8 cellular contexts compared by ENCODE assay signal in genomic region chr11:125110506-125110905, GRCh38. TPM values are rescaled to one million over a fixed set of nuclear protein-coding genes. Genes with fewer than 3 reads are reported as not detected.
DNase-seq lines count a peak whose midpoint lies in the region; ATAC-seq lines count a peak whose summit lies in the region.

No MANE protein-coding gene starts in this region.

- peaks cover 5% of the 10 kb centered on the region for H3K79me2 ChIP-seq in ACC112 (ENCODE audit: control insufficient read depth, insufficient read depth, low read length, unreplicated experiment)

- no peak overlapping the region for H2BK5ac ChIP-seq in mesenchymal stem cell (ENCODE audit: low read depth, low read length, poor library complexity, severe bottlenecking)

- H3K4me3 ChIP-seq in ACC112 (ENCODE audit: low read depth, low read length) = peak overlapping the region; percentile 89
- H3K4me3 ChIP-seq in H7 (ENCODE audit: insufficient read depth, low read depth, low read length) = peak overlapping the region; percentile 81
- H3K4me3 ChIP-seq in mesenchymal stem cell (ENCODE audit: insufficient read depth in 1 of 2, low read depth in 1 of 2, low read length in 2 of 2) = peak overlapping the region in 1 of 2 experiments; percentile 90

- peaks cover 5% of the 10 kb centered on the region for H3K4me1 ChIP-seq in ACC112 (ENCODE audit: control insufficient read depth, insufficient read depth, low read length, unreplicated experiment)
- peaks cover 2% of the 10 kb centered on the region for H3K4me1 ChIP-seq in mesenchymal stem cell (ENCODE audit: control insufficient read depth, insufficient read depth, low read depth, low read length)

- no peak overlapping the region for H3K18ac ChIP-seq in mesenchymal stem cell (ENCODE audit: low read depth in 1 of 2, low read length in 2 of 2)

- no peaks in the 10 kb centered on the region for H3K36me3 ChIP-seq in ACC112 (ENCODE audit: insufficient read depth, low read length)
- H3K36me3 ChIP-seq in H7 (replicated peaks; ENCODE audit: control insufficient read depth, insufficient read depth, low read length) = peaks cover 1% of the 10 kb centered on the region; the same call in 1 of the 2 replicates
- no peaks in the 10 kb centered on the region for H3K36me3 ChIP-seq in mesenchymal stem cell (ENCODE audit: control insufficient read depth in 1 of 2, insufficient read depth in 2 of 2, low read depth in 1 of 2, low read length in 2 of 2)

- no peak overlapping the region for H3K23ac ChIP-seq in mesenchymal stem cell (ENCODE audit: low read length in 2 of 2)

- peaks cover 7% of the 10 kb centered on the region for H3K9me3 Mint-ChIP-seq in activated naive CD8-positive, alpha-beta T cell treated with anti-CD3 and anti-CD28 coated beads for 36 hours

- H3K27me3 ChIP-seq in ACC112 (ENCODE audit: insufficient read depth, low read length) (no peaks in the 10 kb centered on the region), H7 (ENCODE audit: control insufficient read depth, insufficient read depth, low read length) (no peaks in the 10 kb centered on the region), mesenchymal stem cell (ENCODE audit: control insufficient read depth in 1 of 2, insufficient read depth in 1 of 2, low read length in 2 of 2) (no peaks in the 10 kb centered on the region)

- H3K4ac ChIP-seq in mesenchymal stem cell (ENCODE audit: low read depth in 1 of 2, low read length in 2 of 2) = no peak overlapping the region

- H3K9ac ChIP-seq in mesenchymal stem cell (ENCODE audit: low read length) = peak overlapping the region; percentile 86

- no peaks in the 10 kb centered on the region for H3K9me3 ChIP-seq in mesenchymal stem cell (ENCODE audit: control insufficient read depth, low read length)

- no peak overlapping the region for H2BK15ac ChIP-seq in mesenchymal stem cell (ENCODE audit: low read depth, poor library complexity, severe bottlenecking)

- H3K27me3 Mint-ChIP-seq in activated naive CD8-positive, alpha-beta T cell treated with anti-CD3 and anti-CD28 coated beads for 36 hours = no peaks in the 10 kb centered on the region

- H3K4me1 Mint-ChIP-seq in activated naive CD8-positive, alpha-beta T cell treated with anti-CD3 and anti-CD28 coated beads for 36 hours = peaks cover 31% of the 10 kb centered on the region

- peak overlapping the region; percentile 91 for H3K27ac Mint-ChIP-seq in activated naive CD8-positive, alpha-beta T cell treated with anti-CD3 and anti-CD28 coated beads for 36 hours

- peaks cover 6% of the 10 kb centered on the region for H3K79me1 ChIP-seq in mesenchymal stem cell (replicated peaks; ENCODE audit: low read length, poor library complexity, severe bottlenecking)

- no peak for ATAC-seq in GM19455 (IDR thresholded peaks at IDR 0.05; ENCODE audit: unreplicated experiment)

- H2BK12ac ChIP-seq in mesenchymal stem cell (ENCODE audit: low read length in 2 of 2) = no peak overlapping the region

- H3K27ac ChIP-seq in ACC112 (ENCODE audit: low read depth, low read length) (no peak overlapping the region), mesenchymal stem cell (ENCODE audit: low read length, poor library complexity, severe bottlenecking) (no peak overlapping the region)

- peak overlapping the region; percentile 74 for H3K4me2 ChIP-seq in mesenchymal stem cell (ENCODE audit: low read length, poor library complexity, severe bottlenecking)

- WGBS in mesenchymal stem cell = no CpG with 5 or more reads among the region's 4 CpGs

- DNase-seq in H7 = no peak
- DNase-seq in activated naive CD8-positive, alpha-beta T cell treated with anti-CD3 and anti-CD28 coated beads for 36 hours = peak; percentile 8
- DNase-seq in mesenchymal stem cell = peak; percentile 18
- no peak for DNase-seq in epidermal melanocyte (ENCODE audit: insufficient read length, low spot score)
- no peak for DNase-seq in HuH-7.5 (ENCODE audit: low spot score)
- no peak for DNase-seq in 8988T

- H2BK120ac ChIP-seq in mesenchymal stem cell (ENCODE audit: low read depth, low read length) = no peak overlapping the region

- peaks cover 7% of the 10 kb centered on the region for H3K36me3 Mint-ChIP-seq in activated naive CD8-positive, alpha-beta T cell treated with anti-CD3 and anti-CD28 coated beads for 36 hours

- H2AFZ ChIP-seq in ACC112 (ENCODE audit: low read length, unreplicated experiment) = peak overlapping the region; percentile 55
- H2AFZ ChIP-seq in mesenchymal stem cell (ENCODE audit: low read depth, low read length) = no peak overlapping the region

- no peak overlapping the region for H4K91ac ChIP-seq in mesenchymal stem cell (ENCODE audit: low read length)

- H3K4me3 Mint-ChIP-seq in activated naive CD8-positive, alpha-beta T cell treated with anti-CD3 and anti-CD28 coated beads for 36 hours = peak overlapping the region; percentile 92

- no peak overlapping the region for H2AK5ac ChIP-seq in mesenchymal stem cell (ENCODE audit: low read length, severe bottlenecking)

- no peak overlapping the region for H4K8ac ChIP-seq in mesenchymal stem cell (ENCODE audit: low read length)

- H3K14ac ChIP-seq in mesenchymal stem cell (ENCODE audit: low read length in 2 of 2) = no peak overlapping the region

RNA-seq across cellular contexts. Expression of gene TMEM218, which starts 0.9 kb away (rescaled TPM):
- total RNA-seq in H7 (2014; rRNA removed; shearing (Covaris generic)) = 22.7 and 31.9 TPM in 2 replicates
- total RNA-seq in activated naive CD8-positive, alpha-beta T cell treated with anti-CD3 and anti-CD28 coated beads for 36 hours = 10 to 100 TPM; 16.6 to 18.1 TPM
- polyA plus RNA-seq in mesenchymal stem cell (2013, experiment 1 of 2) = 19.4 TPM
- polyA plus RNA-seq in mesenchymal stem cell (2013, experiment 2 of 2) = 18.8 TPM

RNA-seq across cellular contexts. Expression of gene SLC37A2, which starts 47.4 kb away (rescaled TPM):
- 0.73 and 0.89 TPM in 2 replicates for total RNA-seq in H7 (2014; rRNA removed; shearing (Covaris generic))
- under 1 TPM; 0.47 to 0.50 TPM for total RNA-seq in activated naive CD8-positive, alpha-beta T cell treated with anti-CD3 and anti-CD28 coated beads for 36 hours
- 1.3 TPM for polyA plus RNA-seq in mesenchymal stem cell (2013, experiment 1 of 2)
- polyA plus RNA-seq in mesenchymal stem cell (2013, experiment 2 of 2) = 1.7 TPM

RNA-seq across cellular contexts. Expression of gene PKNOX2, which starts 54.0 kb away (rescaled TPM):
- 1.6 and 2.2 TPM in 2 replicates for total RNA-seq in H7 (2014; rRNA removed; shearing (Covaris generic))
- not detected for total RNA-seq in activated naive CD8-positive, alpha-beta T cell treated with anti-CD3 and anti-CD28 coated beads for 36 hours
- 3.7 TPM for polyA plus RNA-seq in mesenchymal stem cell (2013, experiment 1 of 2)
- 3.4 TPM for polyA plus RNA-seq in mesenchymal stem cell (2013, experiment 2 of 2)

Comparison
In these comparisons a context has a peak if more than half of its experiments do, and no peak if none do; other contexts are left out.
1. DNase-seq: peak in activated naive CD8-positive, alpha-beta T cell treated with anti-CD3 and anti-CD28 coated beads for 36 hours (single experiment) and mesenchymal stem cell (single experiment); none in H7 (single experiment), epidermal melanocyte (single experiment), HuH-7.5 (single experiment) and 8988T (single experiment).